Comparison of ENCODE assay signal across 8 cellular contexts in the genomic region with DNA sequence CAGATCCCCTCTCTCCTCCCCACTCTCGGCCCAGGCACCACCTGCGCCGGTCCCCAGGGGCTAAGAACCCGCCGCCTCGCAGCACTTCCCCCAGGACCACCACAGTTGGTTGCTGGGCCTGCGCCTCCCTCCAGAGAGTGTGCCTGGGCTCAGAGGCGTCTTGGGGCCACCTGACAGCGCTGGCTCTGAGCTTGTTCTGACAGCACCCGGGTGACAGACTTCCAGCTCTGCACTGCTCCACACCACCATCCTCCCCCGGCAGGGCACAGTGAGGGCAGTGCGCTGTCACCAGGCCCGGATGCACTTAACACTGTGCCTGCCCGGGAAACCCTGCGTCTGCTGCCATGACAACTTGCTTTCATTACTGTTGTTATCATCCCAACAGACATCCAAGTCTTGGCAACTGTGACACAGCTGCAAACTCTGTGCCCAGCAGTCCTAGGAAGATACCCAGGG. TPM values are rescaled to one million over a fixed set of nuclear protein-coding genes. Genes with fewer than 3 reads are reported as not detected.
DNase-seq lines count a peak whose midpoint lies in the region; ATAC-seq and TF ChIP-seq lines count a peak whose summit lies in the region.

No MANE protein-coding gene starts in this region.

- peaks cover 12% of the 10 kb centered on the region for H3K4me1 Mint-ChIP-seq in HFFc6 (ENCODE audit: low read depth)
- H3K4me1 Mint-ChIP-seq in activated naive CD8-positive, alpha-beta T cell treated with anti-CD3 and anti-CD28 coated beads, Interleukin-2, amount 10 ng/mL, durations not matched to agents 7 days and 5 days, result peaks cover 40% of the 10 kb centered on the region
- peaks cover 46% of the 10 kb centered on the region for H3K4me1 Mint-ChIP-seq in stimulated activated memory B cell treated with anti-CD40 and anti-IgM and Interleukin-4, amounts not matched to agents 10 μg/mL and 1 μg/mL and 100 μg/mL, for 72 hours

- intact Hi-C loops in left lung (cut with DNase I), result no loop called here

- peaks cover 0 to 6% (median 0%) of the 10 kb centered on the region in 11 experiments; a peak in 2 of 22 replicates for H3K36me3 ChIP-seq in BLaER1 treated with 17β-estradiol and CSF1 and Interleukin-3, amounts not matched to agents 10 nM and 100 nM
- H3K36me3 ChIP-seq in RWPE2 (ENCODE audit: low read depth) (no peaks in the 10 kb centered on the region), left lung (no peaks in the 10 kb centered on the region)

- peak overlapping the region; percentile 91 to 100 (median 97) for H3K4me2 ChIP-seq in BLaER1 treated with 17β-estradiol and CSF1 and Interleukin-3, amounts not matched to agents 10 nM and 100 nM

- H3K27ac ChIP-seq in BLaER1 treated with 17β-estradiol and CSF1 and Interleukin-3, amounts not matched to agents 10 nM and 100 nM, result peak overlapping the region in 10 of 11 experiments; percentile 48 to 87 (median 81); a peak in 21 of 22 replicates
- H3K27ac ChIP-seq in RWPE2 (ENCODE audit: poor library complexity, severe bottlenecking) (no peak overlapping the region), left lung (no peak overlapping the region)

- no peaks in the 10 kb centered on the region for H3K36me3 Mint-ChIP-seq in HFFc6 (ENCODE audit: low read depth)
- H3K36me3 Mint-ChIP-seq in activated naive CD8-positive, alpha-beta T cell treated with anti-CD3 and anti-CD28 coated beads, Interleukin-2, amount 10 ng/mL, durations not matched to agents 7 days and 5 days, result peaks cover 12% of the 10 kb centered on the region
- no peaks in the 10 kb centered on the region for H3K36me3 Mint-ChIP-seq in stimulated activated memory B cell treated with anti-CD40 and anti-IgM and Interleukin-4, amounts not matched to agents 10 μg/mL and 1 μg/mL and 100 μg/mL, for 72 hours

- peak overlapping the region; percentile 72 for H3K27ac Mint-ChIP-seq in HFFc6
- peak overlapping the region; percentile 94 for H3K27ac Mint-ChIP-seq in activated naive CD8-positive, alpha-beta T cell treated with anti-CD3 and anti-CD28 coated beads, Interleukin-2, amount 10 ng/mL, durations not matched to agents 7 days and 5 days
- peak overlapping the region; percentile 62 for H3K27ac Mint-ChIP-seq in stimulated activated memory B cell treated with anti-CD40 and anti-IgM and Interleukin-4, amounts not matched to agents 10 μg/mL and 1 μg/mL and 100 μg/mL, for 72 hours

- no peak for TF ChIP-seq CTCF in HFFc6 (IDR thresholded peaks at IDR 0.05)
- no peak for TF ChIP-seq CTCF in RWPE2 (IDR thresholded peaks at IDR 0.05; ENCODE audit: poor library complexity, severe bottlenecking)
- TF ChIP-seq CTCF in left lung (IDR thresholded peaks at IDR 0.05), result no peak

- peak; percentile 41; the same call in 2 of the 3 replicates for ATAC-seq in RWPE2 (ENCODE audit: low read depth)
- peak; percentile 94 for ATAC-seq in activated naive CD8-positive, alpha-beta T cell treated with anti-CD3 and anti-CD28 coated beads, Interleukin-2, amount 10 ng/mL, durations not matched to agents 7 days and 5 days (ENCODE audit: low read depth)
- ATAC-seq in left lung, result peak; percentile 83
- peak; percentile 81 for ATAC-seq in stimulated activated memory B cell treated with anti-CD40 and anti-IgM and Interleukin-4, amounts not matched to agents 10 μg/mL and 1 μg/mL and 100 μg/mL, for 72 hours

- peaks cover 45 to 100% (median 74%) of the 10 kb centered on the region in 11 experiments; a peak in 20 of 22 replicates for H4K20me1 ChIP-seq in BLaER1 treated with 17β-estradiol and CSF1 and Interleukin-3, amounts not matched to agents 10 nM and 100 nM

- H3K9me3 ChIP-seq in BLaER1 treated with 17β-estradiol and CSF1 and Interleukin-3, amounts not matched to agents 10 nM and 100 nM (replicated peaks in 1 of 11), result peaks cover 0 to under 1% (median 0%) of the 10 kb centered on the region in 11 experiments; a peak in 3 of 22 replicates
- H3K9me3 ChIP-seq in RWPE2 (ENCODE audit: severe bottlenecking), result no peaks in the 10 kb centered on the region
- no peaks in the 10 kb centered on the region for H3K9me3 ChIP-seq in left lung

- peak overlapping the region; percentile 42 to 80 (median 70); a peak in 21 of 22 replicates for H3K9ac ChIP-seq in BLaER1 treated with 17β-estradiol and CSF1 and Interleukin-3, amounts not matched to agents 10 nM and 100 nM

- H3K4me1 ChIP-seq in BLaER1 treated with 17β-estradiol and CSF1 and Interleukin-3, amounts not matched to agents 10 nM and 100 nM, result peaks cover 67 to 94% (median 87%) of the 10 kb centered on the region in 10 experiments
- H3K4me1 ChIP-seq in RWPE2 (ENCODE audit: insufficient read depth, poor library complexity, severe bottlenecking) (no peaks in the 10 kb centered on the region), left lung (peaks cover 11 to 55% of the 10 kb centered on the region in 2 donors)

- no peak overlapping the region for H3K4me3 Mint-ChIP-seq in HFFc6
- peak overlapping the region; percentile 79 for H3K4me3 Mint-ChIP-seq in activated naive CD8-positive, alpha-beta T cell treated with anti-CD3 and anti-CD28 coated beads, Interleukin-2, amount 10 ng/mL, durations not matched to agents 7 days and 5 days
- peak overlapping the region; percentile 11 for H3K4me3 Mint-ChIP-seq in stimulated activated memory B cell treated with anti-CD40 and anti-IgM and Interleukin-4, amounts not matched to agents 10 μg/mL and 1 μg/mL and 100 μg/mL, for 72 hours

- no peaks in the 10 kb centered on the region for H3K27me3 ChIP-seq in BLaER1 treated with 17β-estradiol and CSF1 and Interleukin-3, amounts not matched to agents 10 nM and 100 nM
- H3K27me3 ChIP-seq in RWPE2 (ENCODE audit: insufficient read depth, poor library complexity, severe bottlenecking) (no peaks in the 10 kb centered on the region), left lung (no peaks in the 10 kb centered on the region)

- peak overlapping the region in 8 of 10 experiments; percentile 34 to 53 (median 46); a peak in 14 of 20 replicates for H3K4me3 ChIP-seq in BLaER1 treated with 17β-estradiol and CSF1 and Interleukin-3, amounts not matched to agents 10 nM and 100 nM
- H3K4me3 ChIP-seq in RWPE2 (ENCODE audit: severe bottlenecking) (no peak overlapping the region), left lung (no peak overlapping the region)

- no peaks in the 10 kb centered on the region for H3K9me3 Mint-ChIP-seq in HFFc6
- no peaks in the 10 kb centered on the region for H3K9me3 Mint-ChIP-seq in activated naive CD8-positive, alpha-beta T cell treated with anti-CD3 and anti-CD28 coated beads, Interleukin-2, amount 10 ng/mL, durations not matched to agents 7 days and 5 days
- H3K9me3 Mint-ChIP-seq in stimulated activated memory B cell treated with anti-CD40 and anti-IgM and Interleukin-4, amounts not matched to agents 10 μg/mL and 1 μg/mL and 100 μg/mL, for 72 hours, result no peaks in the 10 kb centered on the region

- DNase-seq in HFFc6, result peak; percentile 36
- no peak for DNase-seq in RWPE2 (ENCODE audit: low spot score)
- peak; percentile 73 for DNase-seq in activated naive CD8-positive, alpha-beta T cell treated with anti-CD3 and anti-CD28 coated beads, Interleukin-2, amount 10 ng/mL, durations not matched to agents 7 days and 5 days
- no peak for DNase-seq in left lung
- no peak for DNase-seq in cerebellum (ENCODE audit: low spot score)
- no peak for DNase-seq in H4 (ENCODE audit: low spot score)

- H3K27me3 Mint-ChIP-seq in HFFc6 (ENCODE audit: insufficient read depth), result no peaks in the 10 kb centered on the region; the same call in 1 of the 2 replicates
- H3K27me3 Mint-ChIP-seq in activated naive CD8-positive, alpha-beta T cell treated with anti-CD3 and anti-CD28 coated beads, Interleukin-2, amount 10 ng/mL, durations not matched to agents 7 days and 5 days, result no peaks in the 10 kb centered on the region
- no peaks in the 10 kb centered on the region for H3K27me3 Mint-ChIP-seq in stimulated activated memory B cell treated with anti-CD40 and anti-IgM and Interleukin-4, amounts not matched to agents 10 μg/mL and 1 μg/mL and 100 μg/mL, for 72 hours

- POLR2A ChIA-PET in activated naive CD8-positive, alpha-beta T cell treated with anti-CD3 and anti-CD28 coated beads, Interleukin-2, amount 10 ng/mL, durations not matched to agents 7 days and 5 days (lab: Charles Lee), result interaction anchor here (0.9 to 4.1 kb wide), 2 partner anchors 20 to 229 kb away, joined by 3 to 22 read pairs; partner anchors contain the start of genes GPR132 and PACS2

RNA-seq across cellular contexts. Expression of gene BRF1, which starts 6.6 kb away (rescaled TPM):
- 10 to 100 TPM; 20.1 to 25.8 (median 21.8) TPM for total RNA-seq in HFFc6 (2021; fragmentation: NEBNext Ultra II Directional; extraction: Animal tissue kit (Norgen Biotek cat#: 25700))
- total RNA-seq in activated naive CD8-positive, alpha-beta T cell treated with anti-CD3 and anti-CD28 coated beads, Interleukin-2, amount 10 ng/mL, durations not matched to agents 7 days and 5 days, result 10 to 100 TPM; 49.5 to 50.4 TPM
- total RNA-seq in left lung (10 to 100 TPM; 32.7 to 33.6 TPM), cerebellum (70.0 TPM)
- 12.6 and 13.6 TPM in 2 replicates for total RNA-seq in H4 (2014; rRNA removed; shearing (Covaris generic))

RNA-seq across cellular contexts. Expression of gene PACS2, which starts 20.4 kb away (rescaled TPM):
- total RNA-seq in HFFc6 (2021; fragmentation: NEBNext Ultra II Directional; extraction: Animal tissue kit (Norgen Biotek cat#: 25700)), result 10 to 100 TPM; 33.5 to 38.5 (median 35.2) TPM
- total RNA-seq in activated naive CD8-positive, alpha-beta T cell treated with anti-CD3 and anti-CD28 coated beads, Interleukin-2, amount 10 ng/mL, durations not matched to agents 7 days and 5 days, result 10 to 100 TPM; 51.6 to 54.7 TPM
- 10 to 100 TPM; 69.7 to 77.2 TPM for total RNA-seq in left lung
- 97.4 TPM for total RNA-seq in cerebellum
- 12.6 and 14.4 TPM in 2 replicates for total RNA-seq in H4 (2014; rRNA removed; shearing (Covaris generic))

RNA-seq across cellular contexts. Expression of gene BTBD6, which starts 45.8 kb away (rescaled TPM):
- 10 to 100 TPM; 44.3 to 58.6 (median 53.2) TPM for total RNA-seq in HFFc6 (2021; fragmentation: NEBNext Ultra II Directional; extraction: Animal tissue kit (Norgen Biotek cat#: 25700))
- 10 to 100 TPM; 49.6 to 51.3 TPM for total RNA-seq in activated naive CD8-positive, alpha-beta T cell treated with anti-CD3 and anti-CD28 coated beads, Interleukin-2, amount 10 ng/mL, durations not matched to agents 7 days and 5 days
- total RNA-seq in left lung, result 10 to 100 TPM; 45.4 to 52.6 TPM
- total RNA-seq in cerebellum, result 25.7 TPM
- total RNA-seq in H4 (2014; rRNA removed; shearing (Covaris generic)), result 16.8 and 19.4 TPM in 2 replicates

Comparison
In these comparisons a context has a peak if more than half of its experiments do, and no peak if none do; other contexts are left out.
1. H3K27ac ChIP-seq: peak in BLaER1 treated with 17β-estradiol and CSF1 and Interleukin-3, amounts not matched to agents 10 nM and 100 nM (10 of 11); none in RWPE2 (single experiment) and left lung (0 of 2).
2. H3K4me3 ChIP-seq: peak in BLaER1 treated with 17β-estradiol and CSF1 and Interleukin-3, amounts not matched to agents 10 nM and 100 nM (8 of 10); none in RWPE2 (single experiment) and left lung (0 of 2).
3. DNase-seq: peak in HFFc6 (single experiment) and activated naive CD8-positive, alpha-beta T cell treated with anti-CD3 and anti-CD28 coated beads, Interleukin-2, amount 10 ng/mL, durations not matched to agents 7 days and 5 days (single experiment); none in RWPE2 (single experiment), left lung (0 of 2), cerebellum (single experiment) and H4 (single experiment).
4. ATAC-seq: peak in every context shown above with its lines; median percentile 94 in activated naive CD8-positive, alpha-beta T cell treated with anti-CD3 and anti-CD28 coated beads, Interleukin-2, amount 10 ng/mL, durations not matched to agents 7 days and 5 days; 83 in left lung; 81 in stimulated activated memory B cell treated with anti-CD40 and anti-IgM and Interleukin-4, amounts not matched to agents 10 μg/mL and 1 μg/mL and 100 μg/mL, for 72 hours; 41 in RWPE2.
5. Peak in every context shown above with its lines, with median percentiles within 50 percentile points of each other: H3K27ac Mint-ChIP-seq.